15 cellular contexts compared by ENCODE assay signal in the genomic region with DNA sequence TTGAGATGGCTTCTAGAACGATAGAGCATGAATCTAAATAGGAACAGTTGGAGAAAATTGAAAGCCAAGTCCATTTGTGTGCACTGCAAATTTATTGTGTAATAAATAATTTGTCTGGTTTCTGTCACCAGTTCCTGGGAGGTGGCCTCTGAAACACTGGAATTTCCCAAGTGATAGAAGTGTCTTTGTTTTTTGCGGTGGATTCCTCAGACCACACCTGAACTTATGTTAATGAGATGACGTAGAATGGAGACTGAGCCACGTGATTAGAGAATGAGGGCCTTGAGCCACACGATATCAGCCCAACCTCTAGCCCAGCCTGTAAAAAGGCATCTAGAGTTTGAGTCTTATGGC.
A peak's percentile ranks its signal among the peaks of the same experiment; 100 is the strongest.
DNase-seq lines count a peak whose midpoint lies in the region; ATAC-seq and TF ChIP-seq lines count a peak whose summit lies in the region.
"Had no signal": no experiment of that assay in that cellular context is flagged by ENCODE, and none has a peak within 500 bp of the region (broad histone marks: within the 10 kb centered on the region; RNA-seq: fewer than 3 reads in every experiment).

No MANE protein-coding gene starts in this region.

- H2BK120ac ChIP-seq in neuronal stem cell (ENCODE audit: low read depth, low read length) = no peak overlapping the region

- no peak overlapping the region for H2BK15ac ChIP-seq in neuronal stem cell (ENCODE audit: low read length)

- DNase-seq in heart right ventricle (no peak), left cardiac atrium (no peak), SJCRH30 (no peak), islet precursor cell (peak; percentile 15), neuronal stem cell (ENCODE audit: low spot score) (no peak), transverse colon (no peak)
- DNase-seq: BE2C; CD8-positive, alpha-beta memory T cell; DMS 273 treated with DMSO at 0.1 percent for 48 hours; H9; MM.1S; NCI-H1105; NCI-H187 treated with DMSO at 0.1 percent for 48 hours; NCI-H526 had no signal

- H4K91ac ChIP-seq in neuronal stem cell (ENCODE audit: low read depth, low read length, poor library complexity) = no peak overlapping the region

- H3K27me3 ChIP-seq in heart right ventricle (peaks cover 0 to 14% (median 0%) of the 10 kb centered on the region in 7 donors), SJCRH30 (no peaks in the 10 kb centered on the region), neuronal stem cell (ENCODE audit: control insufficient read depth in 3 of 3, insufficient read depth in 3 of 3, low read depth in 1 of 3, low read length in 3 of 3) (no peaks in the 10 kb centered on the region), transverse colon (no peaks in the 10 kb centered on the region)

- TF ChIP-seq EP300 in transverse colon (IDR thresholded peaks at IDR 0.05; ENCODE audit: low read depth) = no peak

- ATAC-seq in heart right ventricle = peak in 5 of 8 donors; percentile 27 to 50 (median 42)
- ATAC-seq in left cardiac atrium = no peak
- no peak for ATAC-seq in HG02610 (IDR thresholded peaks at IDR 0.05; ENCODE audit: unreplicated experiment)

- no peak overlapping the region for H3K9ac ChIP-seq in neuronal stem cell (ENCODE audit: low read depth, low read length, poor library complexity)

- TF ChIP-seq CTCF in heart right ventricle (IDR thresholded peaks at IDR 0.05) = no peak
- no peak for TF ChIP-seq CTCF in transverse colon (IDR thresholded peaks at IDR 0.05)

- no peaks in the 10 kb centered on the region for H3K36me3 ChIP-seq in heart right ventricle
- H3K36me3 ChIP-seq in SJCRH30 = no peaks in the 10 kb centered on the region
- no peaks in the 10 kb centered on the region for H3K36me3 ChIP-seq in neuronal stem cell (replicated peaks in 1 of 2; ENCODE audit: control insufficient read depth in 2 of 2, insufficient read depth in 2 of 2, low read length in 2 of 2)
- no peaks in the 10 kb centered on the region for H3K36me3 ChIP-seq in transverse colon
- H3K36me3 ChIP-seq: BE2C had no signal

- no peak overlapping the region for H3K14ac ChIP-seq in neuronal stem cell (ENCODE audit: low read length)

- H3K4me3 ChIP-seq in heart right ventricle (no peak overlapping the region), SJCRH30 (no peak overlapping the region), neuronal stem cell (ENCODE audit: low read length in 2 of 2) (no peak overlapping the region), transverse colon (no peak overlapping the region)

- H2BK5ac ChIP-seq in neuronal stem cell (ENCODE audit: low read length) = no peak overlapping the region

- H4K8ac ChIP-seq in neuronal stem cell (ENCODE audit: low read depth, low read length) = no peak overlapping the region

- H3K79me1 ChIP-seq in neuronal stem cell (ENCODE audit: low read depth, low read length) = no peaks in the 10 kb centered on the region

- H3K23ac ChIP-seq in neuronal stem cell (ENCODE audit: low read depth, low read length, poor library complexity) = no peak overlapping the region

- H3K9me3 ChIP-seq in heart right ventricle = no peaks in the 10 kb centered on the region
- H3K9me3 ChIP-seq in SJCRH30 (replicated peaks) = no peaks in the 10 kb centered on the region; the same call in 1 of the 2 replicates
- no peaks in the 10 kb centered on the region for H3K9me3 ChIP-seq in neuronal stem cell (replicated peaks in 1 of 2; ENCODE audit: control insufficient read depth in 2 of 2, insufficient read depth in 1 of 2, low read depth in 1 of 2, low read length in 2 of 2)
- no peaks in the 10 kb centered on the region for H3K9me3 ChIP-seq in transverse colon
- H3K9me3 ChIP-seq: BE2C had no signal

- WGBS in heart right ventricle, 2 donors = 56 to 60% methylated on average over 5 of the region's 5 CpGs
- WGBS in neuronal stem cell (ENCODE audit: extremely low coverage in 2 of 2, insufficient read length in 2 of 2, insufficient replicate concordance in 1 of 2), 2 donors = no CpG with 5 or more reads among the region's 5 CpGs
- 20 to 58% methylated on average over 1 to 5 of the region's 5 CpGs for WGBS in transverse colon (ENCODE audit: low coverage in 1 of 2), 2 donors

- H3K4me2 ChIP-seq in neuronal stem cell (ENCODE audit: insufficient read depth, low read length, poor library complexity, severe bottlenecking) = no peak overlapping the region

- no peak overlapping the region for H2AFZ ChIP-seq in neuronal stem cell (ENCODE audit: low read length)

- TF ChIP-seq POLR2A in transverse colon (IDR thresholded peaks at IDR 0.05) = no peak

- in situ Hi-C loops in transverse colon (cut with MboI; ENCODE audit: low pct_ligation_motif_present in 1 of 4, low pct_unique_long_range_greater_than_20kb in 1 of 4, low sequenced_read_pairs in 3 of 4) = no loop called here

- H3K4ac ChIP-seq in neuronal stem cell (ENCODE audit: low read length) = no peak overlapping the region

- H3K4me1 ChIP-seq in heart right ventricle (peaks cover 0 to 6% (median 0%) of the 10 kb centered on the region in 9 donors), SJCRH30 (peaks cover 16% of the 10 kb centered on the region), neuronal stem cell (ENCODE audit: control insufficient read depth in 2 of 2, insufficient read depth in 1 of 2, low read depth in 1 of 2, low read length in 2 of 2) (no peaks in the 10 kb centered on the region), transverse colon (no peaks in the 10 kb centered on the region)
- H3K4me1 ChIP-seq: BE2C had no signal

- no peak overlapping the region for H2BK12ac ChIP-seq in neuronal stem cell (ENCODE audit: low read length)

- H2AK5ac ChIP-seq in neuronal stem cell (ENCODE audit: low read depth, low read length) = no peak overlapping the region

- H3K27ac ChIP-seq in heart right ventricle = peak overlapping the region in 4 of 10 donors; percentile 35 to 71 (median 64)
- peak overlapping the region; percentile 67 for H3K27ac ChIP-seq in SJCRH30
- H3K27ac ChIP-seq in neuronal stem cell (replicated peaks; ENCODE audit: low read length) = no peak overlapping the region
- no peak overlapping the region for H3K27ac ChIP-seq in transverse colon

- intact Hi-C loops in heart right ventricle (cut with DNase I) (no loop called here), left cardiac atrium (cut with DNase I) (no loop called here), transverse colon (cut with DNase I; ENCODE audit: low total_unique reads) (no loop called here)

- H3K18ac ChIP-seq in neuronal stem cell (ENCODE audit: low read length) = no peak overlapping the region

Comparison
In these comparisons a context has a peak if more than half of its experiments do, and no peak if none do; other contexts are left out.
1. ATAC-seq: peak in heart right ventricle (5 of 8); none in left cardiac atrium (0 of 2) and HG02610 (single experiment).